In the genomic region with DNA sequence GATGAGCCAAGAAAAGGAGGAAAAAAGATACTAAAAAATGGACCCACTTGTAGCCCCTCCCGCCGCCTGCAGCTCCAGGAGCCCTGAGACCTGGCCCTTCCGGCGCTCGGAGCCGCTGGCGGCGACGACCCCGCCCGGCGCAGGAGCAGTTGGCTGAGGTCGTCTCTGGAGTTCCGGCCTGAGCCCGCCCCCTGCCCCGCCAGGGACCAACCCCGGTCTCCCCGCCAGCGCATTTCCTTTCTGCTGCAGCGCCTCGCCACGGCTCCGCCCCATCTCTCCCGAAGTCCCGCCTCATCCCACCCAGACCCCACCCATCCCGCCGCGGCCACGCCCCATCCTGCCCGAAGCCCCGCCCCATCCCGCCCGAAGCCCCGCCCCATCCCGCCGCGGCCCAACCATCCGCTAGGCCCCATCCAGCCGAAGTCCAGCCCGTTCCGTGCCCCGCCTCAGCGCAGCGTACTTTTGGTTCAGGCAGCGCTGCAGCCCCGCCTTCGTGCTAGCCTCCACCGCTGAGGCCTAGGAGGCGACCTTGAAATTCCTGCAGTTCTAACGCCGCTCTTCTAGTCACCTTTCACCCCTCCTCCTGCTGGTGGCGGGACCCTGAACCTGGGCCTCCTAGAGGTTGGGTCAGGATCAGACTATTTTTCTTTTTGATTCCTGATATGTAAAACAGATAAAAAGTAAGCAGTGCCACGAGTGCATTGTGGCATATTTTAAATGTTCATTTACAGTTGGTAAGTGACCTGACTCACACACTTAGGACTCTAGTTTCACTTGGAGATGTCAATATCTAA, we compare ENCODE assay signal across 1 cellular context.
A peak's percentile ranks its signal among the peaks of the same experiment; 100 is the strongest.
TF ChIP-seq lines count a peak whose summit lies in the region.

A gene with protein sequence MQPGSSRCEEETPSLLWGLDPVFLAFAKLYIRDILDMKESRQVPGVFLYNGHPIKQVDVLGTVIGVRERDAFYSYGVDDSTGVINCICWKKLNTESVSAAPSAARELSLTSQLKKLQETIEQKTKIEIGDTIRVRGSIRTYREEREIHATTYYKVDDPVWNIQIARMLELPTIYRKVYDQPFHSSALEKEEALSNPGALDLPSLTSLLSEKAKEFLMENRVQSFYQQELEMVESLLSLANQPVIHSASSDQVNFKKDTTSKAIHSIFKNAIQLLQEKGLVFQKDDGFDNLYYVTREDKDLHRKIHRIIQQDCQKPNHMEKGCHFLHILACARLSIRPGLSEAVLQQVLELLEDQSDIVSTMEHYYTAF (minus strand): TSS at position 132 of the 794 bp plus-strand sequence. CDS start 590 bp downstream, outside the sequence.

TF ChIP-seq in HepG2, 621 proteins besides CTCF, POLR2A, EP300 and RAD21 (continued from another document and continues in another):
- TF ChIP-seq NFYC (CRISPR knock-in tag; IDR thresholded peaks at IDR 0.05) (peak; percentile 62), FOXC1 (CRISPR knock-in tag; IDR thresholded peaks at IDR 0.05; ENCODE audit: borderline replicate concordance) (no peak), ARID2 (CRISPR knock-in tag; IDR thresholded peaks at IDR 0.05; ENCODE audit: borderline replicate concordance) (no peak), KDM1A (CRISPR knock-in tag; IDR thresholded peaks at IDR 0.05) (peak; percentile 43; the same call in 1 of the 2 replicates), GLI4 (CRISPR knock-in tag; IDR thresholded peaks at IDR 0.05; ENCODE audit: borderline replicate concordance) (no peak), EED (CRISPR knock-in tag; IDR thresholded peaks at IDR 0.05) (0 out of 2 replicates have a peak, but pooled peaks have one; percentile 32), KMT2A (CRISPR knock-in tag; IDR thresholded peaks at IDR 0.05) (0 out of 2 replicates have a peak, but pooled peaks have one; percentile 44), TRIM24 (CRISPR knock-in tag; IDR thresholded peaks at IDR 0.05) (no peak), KLF16 (CRISPR knock-in tag; IDR thresholded peaks at IDR 0.05) (peak in 1 of 2 experiments; percentile 45; a peak in 1 of 4 replicates), ZNF329 (CRISPR knock-in tag; IDR thresholded peaks at IDR 0.05; ENCODE audit: low read depth) (no peak), ZNF20 (CRISPR knock-in tag; IDR thresholded peaks at IDR 0.05) (no peak), SP2 (CRISPR knock-in tag; IDR thresholded peaks at IDR 0.05) (peak; percentile 85), RARA (CRISPR knock-in tag; IDR thresholded peaks at IDR 0.05) (peak; percentile 71), HMG20A (CRISPR knock-in tag; IDR thresholded peaks at IDR 0.05; ENCODE audit: borderline replicate concordance) (peak; percentile 14; the same call in 1 of the 2 replicates), MYNN (CRISPR knock-in tag; IDR thresholded peaks at IDR 0.05; ENCODE audit: low read depth) (no peak), NFKB2 (CRISPR knock-in tag; IDR thresholded peaks at IDR 0.05; ENCODE audit: borderline replicate concordance) (no peak), ETV6 (CRISPR knock-in tag; conservative IDR thresholded peaks at IDR 0.05) (no peak), ZNF10 (CRISPR knock-in tag; IDR thresholded peaks at IDR 0.05; ENCODE audit: borderline replicate concordance, low read depth) (no peak), KDM3A (CRISPR knock-in tag; IDR thresholded peaks at IDR 0.05; ENCODE audit: low read depth) (peak; percentile 53), ZNF816 (CRISPR knock-in tag; IDR thresholded peaks at IDR 0.05; ENCODE audit: borderline replicate concordance) (no peak), PHF8 (CRISPR knock-in tag; IDR thresholded peaks at IDR 0.05) (peak; percentile 13), HOXA3 (CRISPR knock-in tag; IDR thresholded peaks at IDR 0.05) (peak; percentile 80), ZNF891 (CRISPR knock-in tag; IDR thresholded peaks at IDR 0.05) (no peak), ZNF772 (CRISPR knock-in tag; IDR thresholded peaks at IDR 0.05) (peak; percentile 51; the same call in 1 of the 2 replicates), ZNF746 (CRISPR knock-in tag; IDR thresholded peaks at IDR 0.05) (no peak)
- TF ChIP-seq, protein P1, sequence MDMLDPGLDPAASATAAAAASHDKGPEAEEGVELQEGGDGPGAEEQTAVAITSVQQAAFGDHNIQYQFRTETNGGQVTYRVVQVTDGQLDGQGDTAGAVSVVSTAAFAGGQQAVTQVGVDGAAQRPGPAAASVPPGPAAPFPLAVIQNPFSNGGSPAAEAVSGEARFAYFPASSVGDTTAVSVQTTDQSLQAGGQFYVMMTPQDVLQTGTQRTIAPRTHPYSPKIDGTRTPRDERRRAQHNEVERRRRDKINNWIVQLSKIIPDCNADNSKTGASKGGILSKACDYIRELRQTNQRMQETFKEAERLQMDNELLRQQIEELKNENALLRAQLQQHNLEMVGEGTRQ (IDR thresholded peaks at IDR 0.05; ENCODE audit: low read depth, low read length), result no peak
- TF ChIP-seq, protein P1 (CRISPR knock-in tag; IDR thresholded peaks at IDR 0.05; ENCODE audit: borderline replicate concordance), result no peak
- TF ChIP-seq, protein P2, sequence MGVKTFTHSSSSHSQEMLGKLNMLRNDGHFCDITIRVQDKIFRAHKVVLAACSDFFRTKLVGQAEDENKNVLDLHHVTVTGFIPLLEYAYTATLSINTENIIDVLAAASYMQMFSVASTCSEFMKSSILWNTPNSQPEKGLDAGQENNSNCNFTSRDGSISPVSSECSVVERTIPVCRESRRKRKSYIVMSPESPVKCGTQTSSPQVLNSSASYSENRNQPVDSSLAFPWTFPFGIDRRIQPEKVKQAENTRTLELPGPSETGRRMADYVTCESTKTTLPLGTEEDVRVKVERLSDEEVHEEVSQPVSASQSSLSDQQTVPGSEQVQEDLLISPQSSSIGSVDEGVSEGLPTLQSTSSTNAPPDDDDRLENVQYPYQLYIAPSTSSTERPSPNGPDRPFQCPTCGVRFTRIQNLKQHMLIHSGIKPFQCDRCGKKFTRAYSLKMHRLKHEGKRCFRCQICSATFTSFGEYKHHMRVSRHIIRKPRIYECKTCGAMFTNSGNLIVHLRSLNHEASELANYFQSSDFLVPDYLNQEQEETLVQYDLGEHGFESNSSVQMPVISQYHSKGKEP (CRISPR knock-in tag; IDR thresholded peaks at IDR 0.05), result no peak
- TF ChIP-seq, protein P3, sequence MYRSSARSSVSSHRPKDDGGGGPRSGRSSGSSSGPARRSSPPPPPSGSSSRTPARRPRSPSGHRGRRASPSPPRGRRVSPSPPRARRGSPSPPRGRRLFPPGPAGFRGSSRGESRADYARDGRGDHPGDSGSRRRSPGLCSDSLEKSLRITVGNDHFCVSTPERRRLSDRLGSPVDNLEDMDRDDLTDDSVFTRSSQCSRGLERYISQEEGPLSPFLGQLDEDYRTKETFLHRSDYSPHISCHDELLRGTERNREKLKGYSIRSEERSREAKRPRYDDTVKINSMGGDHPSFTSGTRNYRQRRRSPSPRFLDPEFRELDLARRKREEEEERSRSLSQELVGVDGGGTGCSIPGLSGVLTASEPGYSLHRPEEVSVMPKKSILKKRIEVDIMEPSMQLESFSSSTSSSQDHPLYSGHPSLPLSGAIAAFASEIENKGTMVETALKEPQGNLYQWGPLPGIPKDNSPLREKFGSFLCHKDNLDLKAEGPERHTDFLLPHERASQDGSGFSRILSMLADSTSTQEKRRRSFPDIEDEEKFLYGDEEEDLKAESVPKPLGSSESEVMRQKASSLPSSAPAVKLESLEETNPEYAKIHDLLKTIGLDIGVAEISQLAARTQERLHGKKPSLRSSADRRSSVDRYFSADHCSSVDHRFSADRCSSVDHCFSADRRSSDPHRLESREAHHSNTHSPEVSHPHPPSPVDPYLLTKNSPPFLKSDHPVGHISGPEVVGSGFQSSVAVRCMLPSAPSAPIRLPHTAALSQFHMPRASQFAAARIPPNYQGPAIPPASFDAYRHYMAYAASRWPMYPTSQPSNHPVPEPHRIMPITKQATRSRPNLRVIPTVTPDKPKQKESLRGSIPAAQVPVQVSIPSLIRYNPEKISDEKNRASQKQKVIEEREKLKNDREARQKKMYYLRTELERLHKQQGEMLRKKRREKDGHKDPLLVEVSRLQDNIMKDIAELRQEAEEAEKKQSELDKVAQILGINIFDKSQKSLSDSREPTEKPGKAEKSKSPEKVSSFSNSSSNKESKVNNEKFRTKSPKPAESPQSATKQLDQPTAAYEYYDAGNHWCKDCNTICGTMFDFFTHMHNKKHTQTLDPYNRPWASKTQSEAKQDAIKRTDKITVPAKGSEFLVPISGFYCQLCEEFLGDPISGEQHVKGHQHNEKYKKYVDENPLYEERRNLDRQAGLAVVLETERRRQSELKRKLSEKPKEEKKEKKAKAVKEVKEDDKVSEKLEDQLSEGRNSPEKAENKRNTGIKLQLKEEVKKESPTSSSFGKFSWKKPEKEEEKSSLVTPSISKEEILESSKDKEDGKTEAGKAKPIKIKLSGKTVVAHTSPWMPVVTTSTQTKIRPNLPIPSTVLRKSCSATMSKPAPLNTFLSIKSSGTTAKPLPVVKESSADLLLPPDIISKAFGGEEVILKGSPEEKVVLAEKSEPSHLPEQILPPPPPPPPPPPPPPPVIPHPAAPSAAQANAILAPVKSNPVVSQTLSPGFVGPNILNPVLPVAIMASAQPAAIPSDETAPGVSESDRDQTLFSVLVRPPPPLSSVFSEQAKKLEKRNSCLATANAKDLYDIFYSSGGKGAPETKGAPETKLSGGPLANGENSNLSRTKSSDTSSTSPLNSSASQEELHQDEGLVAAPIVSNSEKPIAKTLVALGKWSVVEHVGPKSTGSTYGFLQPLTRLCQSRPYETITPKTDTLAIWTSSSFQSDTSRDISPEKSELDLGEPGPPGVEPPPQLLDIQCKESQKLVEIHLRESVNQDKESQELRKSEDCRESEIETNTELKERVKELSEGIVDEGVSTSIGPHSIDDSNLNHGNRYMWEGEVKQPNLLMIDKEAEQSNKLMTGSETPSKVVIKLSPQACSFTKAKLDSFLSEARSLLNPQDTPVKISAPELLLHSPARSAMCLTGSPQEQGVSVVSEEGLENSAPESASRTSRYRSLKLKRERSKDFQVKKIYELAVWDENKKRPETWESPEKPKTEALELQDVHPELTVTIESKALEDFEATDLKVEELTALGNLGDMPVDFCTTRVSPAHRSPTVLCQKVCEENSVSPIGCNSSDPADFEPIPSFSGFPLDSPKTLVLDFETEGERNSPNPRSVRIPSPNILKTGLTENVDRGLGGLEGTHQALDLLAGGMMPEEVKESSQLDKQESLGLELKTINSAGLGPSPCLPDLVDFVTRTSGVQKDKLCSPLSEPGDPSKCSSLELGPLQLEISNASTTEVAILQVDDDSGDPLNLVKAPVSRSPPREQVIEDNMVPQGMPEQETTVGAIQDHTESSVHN (CRISPR knock-in tag; IDR thresholded peaks at IDR 0.05), result no peak
- TF ChIP-seq, protein P4, sequence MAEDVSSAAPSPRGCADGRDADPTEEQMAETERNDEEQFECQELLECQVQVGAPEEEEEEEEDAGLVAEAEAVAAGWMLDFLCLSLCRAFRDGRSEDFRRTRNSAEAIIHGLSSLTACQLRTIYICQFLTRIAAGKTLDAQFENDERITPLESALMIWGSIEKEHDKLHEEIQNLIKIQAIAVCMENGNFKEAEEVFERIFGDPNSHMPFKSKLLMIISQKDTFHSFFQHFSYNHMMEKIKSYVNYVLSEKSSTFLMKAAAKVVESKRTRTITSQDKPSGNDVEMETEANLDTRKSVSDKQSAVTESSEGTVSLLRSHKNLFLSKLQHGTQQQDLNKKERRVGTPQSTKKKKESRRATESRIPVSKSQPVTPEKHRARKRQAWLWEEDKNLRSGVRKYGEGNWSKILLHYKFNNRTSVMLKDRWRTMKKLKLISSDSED (CRISPR knock-in tag; IDR thresholded peaks at IDR 0.05), result no peak
- TF ChIP-seq, protein P5, sequence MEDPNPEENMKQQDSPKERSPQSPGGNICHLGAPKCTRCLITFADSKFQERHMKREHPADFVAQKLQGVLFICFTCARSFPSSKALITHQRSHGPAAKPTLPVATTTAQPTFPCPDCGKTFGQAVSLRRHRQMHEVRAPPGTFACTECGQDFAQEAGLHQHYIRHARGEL (CRISPR knock-in tag; IDR thresholded peaks at IDR 0.05), result no peak
- TF ChIP-seq, protein P6, sequence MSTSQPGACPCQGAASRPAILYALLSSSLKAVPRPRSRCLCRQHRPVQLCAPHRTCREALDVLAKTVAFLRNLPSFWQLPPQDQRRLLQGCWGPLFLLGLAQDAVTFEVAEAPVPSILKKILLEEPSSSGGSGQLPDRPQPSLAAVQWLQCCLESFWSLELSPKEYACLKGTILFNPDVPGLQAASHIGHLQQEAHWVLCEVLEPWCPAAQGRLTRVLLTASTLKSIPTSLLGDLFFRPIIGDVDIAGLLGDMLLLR (CRISPR knock-in tag; IDR thresholded peaks at IDR 0.05), result no peak; the same call in 1 of the 2 replicates
- TF ChIP-seq, protein P7, sequence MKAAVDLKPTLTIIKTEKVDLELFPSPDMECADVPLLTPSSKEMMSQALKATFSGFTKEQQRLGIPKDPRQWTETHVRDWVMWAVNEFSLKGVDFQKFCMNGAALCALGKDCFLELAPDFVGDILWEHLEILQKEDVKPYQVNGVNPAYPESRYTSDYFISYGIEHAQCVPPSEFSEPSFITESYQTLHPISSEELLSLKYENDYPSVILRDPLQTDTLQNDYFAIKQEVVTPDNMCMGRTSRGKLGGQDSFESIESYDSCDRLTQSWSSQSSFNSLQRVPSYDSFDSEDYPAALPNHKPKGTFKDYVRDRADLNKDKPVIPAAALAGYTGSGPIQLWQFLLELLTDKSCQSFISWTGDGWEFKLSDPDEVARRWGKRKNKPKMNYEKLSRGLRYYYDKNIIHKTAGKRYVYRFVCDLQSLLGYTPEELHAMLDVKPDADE (CRISPR knock-in tag; IDR thresholded peaks at IDR 0.05), result no peak
- TF ChIP-seq, protein P8, sequence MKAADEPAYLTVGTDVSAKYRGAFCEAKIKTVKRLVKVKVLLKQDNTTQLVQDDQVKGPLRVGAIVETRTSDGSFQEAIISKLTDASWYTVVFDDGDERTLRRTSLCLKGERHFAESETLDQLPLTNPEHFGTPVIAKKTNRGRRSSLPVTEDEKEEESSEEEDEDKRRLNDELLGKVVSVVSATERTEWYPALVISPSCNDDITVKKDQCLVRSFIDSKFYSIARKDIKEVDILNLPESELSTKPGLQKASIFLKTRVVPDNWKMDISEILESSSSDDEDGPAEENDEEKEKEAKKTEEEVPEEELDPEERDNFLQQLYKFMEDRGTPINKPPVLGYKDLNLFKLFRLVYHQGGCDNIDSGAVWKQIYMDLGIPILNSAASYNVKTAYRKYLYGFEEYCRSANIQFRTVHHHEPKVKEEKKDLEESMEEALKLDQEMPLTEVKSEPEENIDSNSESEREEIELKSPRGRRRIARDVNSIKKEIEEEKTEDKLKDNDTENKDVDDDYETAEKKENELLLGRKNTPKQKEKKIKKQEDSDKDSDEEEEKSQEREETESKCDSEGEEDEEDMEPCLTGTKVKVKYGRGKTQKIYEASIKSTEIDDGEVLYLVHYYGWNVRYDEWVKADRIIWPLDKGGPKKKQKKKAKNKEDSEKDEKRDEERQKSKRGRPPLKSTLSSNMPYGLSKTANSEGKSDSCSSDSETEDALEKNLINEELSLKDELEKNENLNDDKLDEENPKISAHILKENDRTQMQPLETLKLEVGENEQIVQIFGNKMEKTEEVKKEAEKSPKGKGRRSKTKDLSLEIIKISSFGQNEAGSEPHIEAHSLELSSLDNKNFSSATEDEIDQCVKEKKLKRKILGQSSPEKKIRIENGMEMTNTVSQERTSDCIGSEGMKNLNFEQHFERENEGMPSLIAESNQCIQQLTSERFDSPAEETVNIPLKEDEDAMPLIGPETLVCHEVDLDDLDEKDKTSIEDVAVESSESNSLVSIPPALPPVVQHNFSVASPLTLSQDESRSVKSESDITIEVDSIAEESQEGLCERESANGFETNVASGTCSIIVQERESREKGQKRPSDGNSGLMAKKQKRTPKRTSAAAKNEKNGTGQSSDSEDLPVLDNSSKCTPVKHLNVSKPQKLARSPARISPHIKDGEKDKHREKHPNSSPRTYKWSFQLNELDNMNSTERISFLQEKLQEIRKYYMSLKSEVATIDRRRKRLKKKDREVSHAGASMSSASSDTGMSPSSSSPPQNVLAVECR (CRISPR knock-in tag; IDR thresholded peaks at IDR 0.05; ENCODE audit: borderline replicate concordance), result peak; percentile 18; the same call in 1 of the 2 replicates
